Comparison of ENCODE assay signal across 16 cellular contexts in genomic region chr6:13079096-13079758, GRCh38.
"Had no signal": no experiment of that assay in that cellular context is flagged by ENCODE, and none has a peak within 500 bp of the region (broad histone marks: within the 10 kb centered on the region; RNA-seq: fewer than 3 reads in every experiment).

No MANE protein-coding gene starts in this region.

- H3K9me3 Mint-ChIP-seq: activated CD4-positive, alpha-beta memory T cell treated with anti-CD3 and anti-CD28 coated beads for 36 hours; activated naive CD8-positive, alpha-beta T cell treated with anti-CD3 and anti-CD28 coated beads, Interleukin-2, amount 10 ng/mL, durations not matched to agents 7 days and 5 days; mesothelial cell of epicardium; T-helper 2 cell treated with Interferon-gamma antibody and Interleukin-4, amounts not matched to agents 5 μg/mL and 100 μg/mL, for 36 hours had no signal

- H3K36me3 Mint-ChIP-seq: activated naive CD8-positive, alpha-beta T cell treated with anti-CD3 and anti-CD28 coated beads, Interleukin-2, amount 10 ng/mL, durations not matched to agents 7 days and 5 days; mesothelial cell of epicardium had no signal

- H3K4me3 Mint-ChIP-seq: activated CD4-positive, alpha-beta memory T cell treated with anti-CD3 and anti-CD28 coated beads for 36 hours; activated naive CD8-positive, alpha-beta T cell treated with anti-CD3 and anti-CD28 coated beads, Interleukin-2, amount 10 ng/mL, durations not matched to agents 7 days and 5 days; activated T-cell treated with anti-CD3 and anti-CD28 coated beads, Interleukin-2, amount 50 U/mL, for 72 hours; mesothelial cell of epicardium; neural crest cell; T-helper 2 cell treated with Interferon-gamma antibody and Interleukin-4, amounts not matched to agents 5 μg/mL and 100 μg/mL, for 36 hours had no signal

- H3K27ac ChIP-seq: lower lobe of right lung had no signal

- H3K4me1 Mint-ChIP-seq: activated naive CD8-positive, alpha-beta T cell treated with anti-CD3 and anti-CD28 coated beads, Interleukin-2, amount 10 ng/mL, durations not matched to agents 7 days and 5 days; mesothelial cell of epicardium had no signal

- H3K4me3 ChIP-seq: lower lobe of right lung had no signal

- FAIRE-seq: astrocyte had no signal

- H3K36me3 ChIP-seq: lower lobe of right lung had no signal

- H3K9me3 ChIP-seq: lower lobe of right lung had no signal

- H3K27ac Mint-ChIP-seq: activated CD4-positive, alpha-beta memory T cell treated with anti-CD3 and anti-CD28 coated beads for 36 hours; activated naive CD8-positive, alpha-beta T cell treated with anti-CD3 and anti-CD28 coated beads, Interleukin-2, amount 10 ng/mL, durations not matched to agents 7 days and 5 days; activated T-cell treated with anti-CD3 and anti-CD28 coated beads, Interleukin-2, amount 50 U/mL, for 72 hours; mesothelial cell of epicardium; T-helper 2 cell treated with Interferon-gamma antibody and Interleukin-4, amounts not matched to agents 5 μg/mL and 100 μg/mL, for 36 hours had no signal

- DNase-seq: activated CD4-positive, alpha-beta memory T cell treated with anti-CD3 and anti-CD28 coated beads for 36 hours; activated gamma-delta T cell treated with Interleukin-2 at 50 U/mL for 16 hours; activated naive CD8-positive, alpha-beta T cell treated with anti-CD3 and anti-CD28 coated beads, Interleukin-2, amount 10 ng/mL, durations not matched to agents 7 days and 5 days; activated T-cell treated with anti-CD3 and anti-CD28 coated beads, Interleukin-2, amount 50 U/mL, for 72 hours; caudate nucleus; effector memory CD4-positive, alpha-beta T cell; hypothalamus; kidney glomerular epithelial cell; lower lobe of right lung; stimulated activated CD4-positive, alpha-beta T cell treated with anti-CD3 and anti-CD28 coated beads, Interleukin-4, amount 100 ng/mL, for 1 hour; stimulated activated CD8-positive, alpha-beta memory T cell treated with anti-CD3 and anti-CD28 coated beads, Interleukin-4, amount 100 ng/mL, for 48 hours; stimulated activated naive CD8-positive, alpha-beta T cell treated with anti-CD3 and anti-CD28 coated beads, Interleukin-15, Interleukin-2, amounts not matched to agents 100 U/mL and 50 U/mL, for 24 hours had no signal

- ATAC-seq: activated T-cell treated with anti-CD3 and anti-CD28 coated beads, Interleukin-2, amount 50 U/mL, for 72 hours; stimulated activated naive CD8-positive, alpha-beta T cell treated with anti-CD3 and anti-CD28 coated beads, Interleukin-15, Interleukin-2, amounts not matched to agents 100 U/mL and 50 U/mL, for 24 hours had no signal
